In genomic region chr15:51667478-51667877, GRCh38 we compare ENCODE assay signal across 22 cellular contexts. TPM values are rescaled to one million over a fixed set of nuclear protein-coding genes. Genes with fewer than 3 reads are reported as not detected.
"Had no signal": no experiment of that assay in that cellular context is flagged by ENCODE, and none has a peak within 500 bp of the region (broad histone marks: within the 10 kb centered on the region; RNA-seq: fewer than 3 reads in every experiment).

No MANE protein-coding gene starts in this region.

- FAIRE-seq: HepG2, RCC 7860 had no signal

- DNase-seq: IMR-90, Kasumi-1, MM.1S, NCI-H1092 treated with DMSO at 0.1 percent for 48 hours, NCI-H1436, NCI-H187, NCI-H2029 treated with DMSO at 0.1 percent for 48 hours, NCI-H226, NCI-H446, NCI-H510A, NCI-H524 treated with DMSO at 0.1 percent for 48 hours, NCI-H69, NCI-H774, Right ventricle myocardium superior, RPMI8226, SIG-M5 had no signal

- H3K4me3 ChIP-seq: SJSA1 had no signal

- H3K4me1 ChIP-seq: SJSA1 had no signal

- H3K9ac ChIP-seq: KMS-11 had no signal

- H3K27me3 ChIP-seq: SJSA1 had no signal

- H3K36me3 ChIP-seq: SJSA1 had no signal

- ATAC-seq: HepG2 had no signal

- H3K9me3 ChIP-seq: SJSA1 had no signal

- H3K4me2 ChIP-seq: KMS-11 had no signal

- H3K27ac ChIP-seq: KMS-11, SJSA1 had no signal

RNA-seq across cellular contexts. Expression of gene SCG3, which starts 13.8 kb away (rescaled TPM):
- total RNA-seq: HepG2; HT1080; IMR-90; Right ventricle myocardium superior; SJSA1; T-helper 1 cell treated with Interleukin-12 subunit alpha and Interleukin-12 subunit beta and Interleukin-4 antibody, amounts not matched to agents 30 ng/mL and 1 ng/mL, for 36 hours had no signal
- polyA plus RNA-seq: HepG2 had no signal
